In the genomic region with DNA sequence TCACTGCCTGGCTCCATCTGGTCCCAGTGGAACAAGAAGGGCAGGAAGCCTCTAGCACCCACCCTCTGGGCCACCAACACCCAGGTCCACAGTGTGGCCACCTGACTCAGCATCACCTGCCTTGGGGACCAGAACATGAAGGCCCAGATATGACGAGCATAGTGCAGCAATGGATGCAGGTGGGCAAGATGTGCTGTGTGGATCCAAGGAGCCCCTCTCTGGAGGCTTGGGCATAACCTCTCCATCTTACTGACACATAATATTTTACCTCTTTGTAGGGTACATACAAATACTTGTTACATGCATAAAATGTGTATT, we compare ENCODE assay signal across 5 cellular contexts. TPM values are rescaled to one million over a fixed set of nuclear protein-coding genes. Genes with fewer than 3 reads are reported as not detected.
"Had no signal": no experiment of that assay in that cellular context is flagged by ENCODE, and none has a peak within 500 bp of the region (broad histone marks: within the 10 kb centered on the region; RNA-seq: fewer than 3 reads in every experiment).

No MANE protein-coding gene starts in this region.

RNA-seq across cellular contexts. Expression of a gene that starts 2.9 kb away (rescaled TPM):
- total RNA-seq: GM23248, H7, HepG2, HFFc6 had no signal
- polyA plus RNA-seq: GM23248, HepG2, IgD-negative memory B cell had no signal
